ENCODE assay signal across 1 cellular context in genomic region chr9:77999231-77999631, GRCh38.
A peak's percentile ranks its signal among the peaks of the same experiment; 100 is the strongest.
TF ChIP-seq lines count a peak whose summit lies in the region.

No MANE protein-coding gene starts in this region.

TF ChIP-seq in K562, 482 proteins besides CTCF, POLR2A, EP300 and RAD21 (continued from another document):
- TF ChIP-seq FOXO4 (CRISPR knock-in tag; IDR thresholded peaks at IDR 0.05) (no peak), JUND (IDR thresholded peaks at IDR 0.05; ENCODE audit: borderline replicate concordance, low read depth, low read length) (no peak), JUND (tag; IDR thresholded peaks at IDR 0.05; ENCODE audit: borderline replicate concordance, low read depth, low read length) (0 out of 3 replicates have a peak, but pooled peaks have one; percentile 24), MTA1 (IDR thresholded peaks at IDR 0.05; ENCODE audit: borderline replicate concordance) (no peak), ATF7 (IDR thresholded peaks at IDR 0.05) (0 out of 2 replicates have a peak, but pooled peaks have one; percentile 13), ZNF79 (CRISPR knock-in tag; IDR thresholded peaks at IDR 0.05; ENCODE audit: low read depth) (peak; percentile 95), ELF4 (CRISPR knock-in tag; IDR thresholded peaks at IDR 0.05) (no peak)
